Comparison of ENCODE assay signal across 8 cellular contexts in genomic region chr11:289145-289705, GRCh38. TPM values are rescaled to one million over a fixed set of nuclear protein-coding genes. Genes with fewer than 3 reads are reported as not detected.
DNase-seq lines count a peak whose midpoint lies in the region; ATAC-seq and TF ChIP-seq lines count a peak whose summit lies in the region.

No MANE protein-coding gene starts in this region.

- H3K4me3 ChIP-seq in WERI-Rb-1 (ENCODE audit: low read depth, low read length) (peak overlapping the region; percentile 40), fibroblast of villous mesenchyme (ENCODE audit: low read depth, low read length) (peak overlapping the region; percentile 63)

- peak; percentile 9 for ATAC-seq in stimulated activated memory B cell treated with anti-CD40 and anti-IgM and Interleukin-4, amounts not matched to agents 10 μg/mL and 1 μg/mL and 100 μg/mL, for 72 hours
- no peak for ATAC-seq in GM21381 (IDR thresholded peaks at IDR 0.05; ENCODE audit: unreplicated experiment)
- no peak for ATAC-seq in HG03469 (IDR thresholded peaks at IDR 0.05; ENCODE audit: unreplicated experiment)
- ATAC-seq in HG03439 (IDR thresholded peaks at IDR 0.05; ENCODE audit: unreplicated experiment), result no peak

- no peaks in the 10 kb centered on the region; the same call in 1 of the 2 replicates for H3K36me3 ChIP-seq in WERI-Rb-1

- peak overlapping the region; percentile 73 for H3K4me3 Mint-ChIP-seq in stimulated activated memory B cell treated with anti-CD40 and anti-IgM and Interleukin-4, amounts not matched to agents 10 μg/mL and 1 μg/mL and 100 μg/mL, for 72 hours

- H3K9me3 ChIP-seq in WERI-Rb-1 (ENCODE audit: severe bottlenecking), result no peaks in the 10 kb centered on the region

- peaks cover 12% of the 10 kb centered on the region for H3K36me3 Mint-ChIP-seq in stimulated activated memory B cell treated with anti-CD40 and anti-IgM and Interleukin-4, amounts not matched to agents 10 μg/mL and 1 μg/mL and 100 μg/mL, for 72 hours

- H3K27ac ChIP-seq in WERI-Rb-1, result no peak overlapping the region

- no peaks in the 10 kb centered on the region for H3K9me3 Mint-ChIP-seq in stimulated activated memory B cell treated with anti-CD40 and anti-IgM and Interleukin-4, amounts not matched to agents 10 μg/mL and 1 μg/mL and 100 μg/mL, for 72 hours

- H3K27me3 Mint-ChIP-seq in stimulated activated memory B cell treated with anti-CD40 and anti-IgM and Interleukin-4, amounts not matched to agents 10 μg/mL and 1 μg/mL and 100 μg/mL, for 72 hours, result peaks cover 23% of the 10 kb centered on the region

- H3K27ac Mint-ChIP-seq in stimulated activated memory B cell treated with anti-CD40 and anti-IgM and Interleukin-4, amounts not matched to agents 10 μg/mL and 1 μg/mL and 100 μg/mL, for 72 hours, result peak overlapping the region; percentile 72

- peaks cover 38% of the 10 kb centered on the region for H3K4me1 Mint-ChIP-seq in stimulated activated memory B cell treated with anti-CD40 and anti-IgM and Interleukin-4, amounts not matched to agents 10 μg/mL and 1 μg/mL and 100 μg/mL, for 72 hours

- H3K27me3 ChIP-seq in WERI-Rb-1 (ENCODE audit: insufficient read depth, low read depth, severe bottlenecking), result no peaks in the 10 kb centered on the region

- DNase-seq in H4 (ENCODE audit: low spot score), result peak; percentile 46
- peak; percentile 11 for DNase-seq in WERI-Rb-1
- DNase-seq in fibroblast of villous mesenchyme (ENCODE audit: low read depth), result no peak
- no peak for DNase-seq in DMS53 treated with DMSO at 0.1 percent for 48 hours (lab: John Stamatoyannopoulos, UW; ENCODE audit: unreplicated experiment)

- TF ChIP-seq CTCF in WERI-Rb-1 (IDR thresholded peaks at IDR 0.05; ENCODE audit: low read depth, low read length) (no peak), fibroblast of villous mesenchyme (IDR thresholded peaks at IDR 0.05; ENCODE audit: insufficient read depth, low read depth, low read length) (no peak)

RNA-seq across cellular contexts. Expression of gene PGGHG, which starts 0.3 kb away (rescaled TPM):
- 2.2 and 2.4 TPM in 2 replicates for total RNA-seq in H4 (2014; rRNA removed; shearing (Covaris generic))
- total RNA-seq in fibroblast of villous mesenchyme, result 7.8 and 10.6 TPM in 2 replicates

RNA-seq across cellular contexts. Expression of gene IFITM5, which starts 10.1 kb away (rescaled TPM):
- total RNA-seq in H4 (2014; rRNA removed; shearing (Covaris generic)), result not detected in 2 replicates
- not detected in 2 replicates for total RNA-seq in fibroblast of villous mesenchyme

RNA-seq across cellular contexts. Expression of gene NLRP6, which starts 11.0 kb away (rescaled TPM):
- total RNA-seq in H4 (2014; rRNA removed; shearing (Covaris generic)), result not detected in 2 replicates
- not detected in 2 replicates for total RNA-seq in fibroblast of villous mesenchyme

RNA-seq across cellular contexts. Expression of gene IFITM2, which starts 18.4 kb away (rescaled TPM):
- 21.9 and 30.7 TPM in 2 replicates for total RNA-seq in H4 (2014; rRNA removed; shearing (Covaris generic))
- total RNA-seq in fibroblast of villous mesenchyme, result 38.4 and 107 TPM in 2 replicates

RNA-seq across cellular contexts. Expression of gene IFITM1, which starts 24.6 kb away (rescaled TPM):
- 179 TPM in 2 replicates for total RNA-seq in H4 (2014; rRNA removed; shearing (Covaris generic))
- 76.4 and 117 TPM in 2 replicates for total RNA-seq in fibroblast of villous mesenchyme

Comparison
In these comparisons a context has a peak if more than half of its experiments do, and no peak if none do; other contexts are left out.
1. DNase-seq: peak in H4 (single experiment) and WERI-Rb-1 (single experiment); none in fibroblast of villous mesenchyme (single experiment) and DMS53 treated with DMSO at 0.1 percent for 48 hours (single experiment).